ENCODE assay signal across 8 cellular contexts in the genomic region with DNA sequence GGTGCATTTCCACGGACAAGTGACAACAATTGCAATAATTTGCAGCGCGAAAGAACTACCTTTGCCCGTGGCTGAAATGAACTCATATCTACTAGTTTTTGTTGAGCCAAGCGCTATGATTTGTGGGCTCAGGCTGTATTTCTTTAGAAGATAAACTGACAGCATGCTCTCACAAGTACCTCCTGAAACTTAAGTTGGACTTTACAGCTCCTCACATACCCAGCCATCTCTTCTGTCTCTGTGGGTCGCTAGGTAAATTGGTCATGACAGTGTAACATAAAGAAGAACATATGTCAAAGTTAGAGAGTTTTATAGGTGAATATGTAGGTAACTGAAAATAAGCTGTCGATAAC. TPM values are rescaled to one million over a fixed set of nuclear protein-coding genes. Genes with fewer than 3 reads are reported as not detected.
A peak's percentile ranks its signal among the peaks of the same experiment; 100 is the strongest.
DNase-seq lines count a peak whose midpoint lies in the region; ATAC-seq and TF ChIP-seq lines count a peak whose summit lies in the region.

No MANE protein-coding gene starts in this region.

- TF ChIP-seq CTCF in heart left ventricle (IDR thresholded peaks at IDR 0.05) (no peak), KMS-11 (conservative IDR thresholded peaks at IDR 0.05; ENCODE audit: low read depth, low read length) (no peak), choroid plexus epithelial cell (conservative IDR thresholded peaks at IDR 0.05; ENCODE audit: low read depth, low read length) (no peak)

- ATAC-seq in heart left ventricle (no peak), Right ventricle myocardium inferior (no peak)

- H3K4me3 ChIP-seq in heart left ventricle (peak overlapping the region; percentile 66 to 98 (median 82)), KMS-11 (IDR thresholded peaks at IDR 0.05; ENCODE audit: insufficient read depth, low read depth, low read length) (no peak overlapping the region), choroid plexus epithelial cell (ENCODE audit: low read depth, low read length) (peak overlapping the region; percentile 98), muscle layer of duodenum (ENCODE audit: low read depth in 1 of 2, low read length in 2 of 2) (peak overlapping the region; percentile 90 to 95)

- H3K9me3 ChIP-seq in heart left ventricle (no peaks in the 10 kb centered on the region), muscle layer of duodenum (ENCODE audit: control insufficient read depth in 1 of 2, low read length in 2 of 2) (no peaks in the 10 kb centered on the region)

- peak overlapping the region in 6 of 12 donors; percentile 77 to 86 (median 78) for H3K27ac ChIP-seq in heart left ventricle
- no peak overlapping the region for H3K27ac ChIP-seq in KMS-11
- H3K27ac ChIP-seq in muscle layer of duodenum (ENCODE audit: low read length), result no peak overlapping the region

- no peaks in the 10 kb centered on the region for H4K20me1 ChIP-seq in KMS-11 (ENCODE audit: insufficient read depth)

- no peak overlapping the region; the same call in 1 of the 2 replicates for H3K9ac ChIP-seq in KMS-11

- no peak for DNase-seq in heart left ventricle
- no peak for DNase-seq in Right ventricle myocardium inferior (ENCODE audit: missing footprints)
- peak; percentile 35 for DNase-seq in choroid plexus epithelial cell (ENCODE audit: low read depth)
- DNase-seq in C1 segment of cervical spinal cord (lab: John Stamatoyannopoulos, UW), result no peak
- DNase-seq in NCI-H1105 (lab: John Stamatoyannopoulos, UW), result no peak
- no peak for DNase-seq in HK-2 (ENCODE audit: unreplicated experiment)

- intact Hi-C loops in heart left ventricle (cut with DNase I), result no loop called here
- intact Hi-C loops in Right ventricle myocardium inferior (cut with DNase I), result no loop called here

- no peak for TF ChIP-seq POLR2A in heart left ventricle (IDR thresholded peaks at IDR 0.05)

- peaks cover 0 to 24% (median 8%) of the 10 kb centered on the region in 12 donors for H3K4me1 ChIP-seq in heart left ventricle
- peaks cover 10% of the 10 kb centered on the region for H3K4me1 ChIP-seq in KMS-11 (ENCODE audit: low read depth, poor library complexity, severe bottlenecking)
- peaks cover 0 to 19% of the 10 kb centered on the region in 2 donors for H3K4me1 ChIP-seq in muscle layer of duodenum (ENCODE audit: control insufficient read depth in 1 of 2, insufficient read depth in 2 of 2, low read length in 2 of 2)

- H3K79me2 ChIP-seq in KMS-11 (ENCODE audit: insufficient read depth, low read depth), result no peaks in the 10 kb centered on the region

- H3K27me3 ChIP-seq in heart left ventricle, result no peaks in the 10 kb centered on the region
- H3K27me3 ChIP-seq in KMS-11 (ENCODE audit: insufficient read depth, low read depth), result no peaks in the 10 kb centered on the region
- H3K27me3 ChIP-seq in muscle layer of duodenum (ENCODE audit: low read depth, low read length), result no peaks in the 10 kb centered on the region

- H2AFZ ChIP-seq in KMS-11 (ENCODE audit: low read depth), result peak overlapping the region; percentile 85

- H3K4me2 ChIP-seq in KMS-11, result peak overlapping the region; percentile 84

- 15 to 20% (median 17%) methylated on average over 7 of the region's 7 CpGs for WGBS in heart left ventricle, 4 donors

- peaks cover 0 to 23% (median 17%) of the 10 kb centered on the region in 9 donors for H3K36me3 ChIP-seq in heart left ventricle
- H3K36me3 ChIP-seq in KMS-11 (ENCODE audit: insufficient read depth), result no peaks in the 10 kb centered on the region
- peaks cover 7 to 8% of the 10 kb centered on the region in 2 donors for H3K36me3 ChIP-seq in muscle layer of duodenum (ENCODE audit: control insufficient read depth in 1 of 2, insufficient read depth in 2 of 2, low read length in 2 of 2)

RNA-seq across cellular contexts. Expression of gene COG6, which starts 0.8 kb away (rescaled TPM):
- total RNA-seq in heart left ventricle (10 to 100 TPM; 10.8 to 52.7 (median 32.9) TPM), Right ventricle myocardium inferior (21.4 TPM)
- polyA plus RNA-seq in heart left ventricle, result 10 to 100 TPM in 1 of 2 donors, 1 to 10 TPM in 1; 6.3 to 12.9 TPM

RNA-seq across cellular contexts. Expression of gene LHFPL6, which starts 53.3 kb away (rescaled TPM):
- total RNA-seq in heart left ventricle (10 to 100 TPM; 34.4 to 74.4 (median 55.3) TPM), Right ventricle myocardium inferior (63.7 TPM)
- polyA plus RNA-seq in heart left ventricle, result 10 to 100 TPM; 40.7 to 41.8 TPM
